ENCODE assay signal across 8 cellular contexts in the genomic region with DNA sequence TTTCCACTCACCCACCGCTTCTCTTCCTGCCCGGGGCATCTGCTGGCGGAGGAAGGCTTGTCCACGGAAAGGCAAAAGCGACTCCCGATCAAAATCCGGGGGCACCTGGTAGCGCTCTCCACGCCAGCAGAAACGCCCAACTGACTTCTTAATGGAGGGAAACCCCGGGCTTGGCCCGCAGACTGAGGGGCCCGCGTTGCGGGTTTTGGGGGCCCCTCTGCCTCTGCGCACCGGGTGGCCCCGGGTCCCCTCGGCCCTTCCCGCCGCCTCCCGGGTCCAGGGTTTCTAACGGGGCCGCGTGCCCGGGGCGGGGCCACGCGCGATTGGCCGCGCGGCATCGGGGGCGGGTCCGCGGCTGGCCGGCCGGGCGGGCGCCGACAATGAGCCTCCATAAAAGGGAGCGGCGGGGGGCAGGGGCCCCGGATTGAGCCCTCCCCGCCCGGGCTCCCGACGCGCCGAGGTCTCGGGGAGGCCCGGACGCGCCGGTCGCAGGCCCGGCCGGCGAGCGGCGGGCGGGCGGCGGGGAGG. TPM values are rescaled to one million over a fixed set of nuclear protein-coding genes. Genes with fewer than 3 reads are reported as not detected.
A peak's percentile ranks its signal among the peaks of the same experiment; 100 is the strongest.
DNase-seq lines count a peak whose midpoint lies in the region; ATAC-seq, FAIRE-seq and TF ChIP-seq lines count a peak whose summit lies in the region.

A gene with protein sequence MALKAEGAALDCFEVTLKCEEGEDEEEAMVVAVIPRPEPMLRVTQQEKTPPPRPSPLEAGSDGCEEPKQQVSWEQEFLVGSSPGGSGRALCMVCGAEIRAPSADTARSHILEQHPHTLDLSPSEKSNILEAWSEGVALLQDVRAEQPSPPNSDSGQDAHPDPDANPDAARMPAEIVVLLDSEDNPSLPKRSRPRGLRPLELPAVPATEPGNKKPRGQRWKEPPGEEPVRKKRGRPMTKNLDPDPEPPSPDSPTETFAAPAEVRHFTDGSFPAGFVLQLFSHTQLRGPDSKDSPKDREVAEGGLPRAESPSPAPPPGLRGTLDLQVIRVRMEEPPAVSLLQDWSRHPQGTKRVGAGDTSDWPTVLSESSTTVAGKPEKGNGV (plus strand): TSS at position 422 of the 528 bp plus-strand sequence. CDS start 231 bp downstream, outside the sequence.

- CTCF ChIA-PET in CD8-positive, alpha-beta memory T cell (lab: Charles Lee) = interaction anchor here (1.1 kb wide), 1 partner anchor 133 kb away, joined by 3 read pairs; no protein-coding TSS in a partner anchor
- CTCF ChIA-PET in endothelial cell of umbilical vein (lab: Charles Lee) = interaction anchor here (0.7 to 1.4 kb wide), 3 partner anchors 24 to 45 kb away, joined by 3 to 4 read pairs (median 4); a partner anchor contains a TSS

- H3K4me1 ChIP-seq in CD8-positive, alpha-beta memory T cell (ENCODE audit: insufficient read depth, low read length) = peaks cover 14% of the 10 kb centered on the region
- H3K4me1 ChIP-seq in NT2/D1 (ENCODE audit: insufficient read depth, insufficient read length) (peaks cover 11% of the 10 kb centered on the region), endothelial cell of umbilical vein (ENCODE audit: control insufficient read depth, extremely low read depth, insufficient read depth, low read length) (peaks cover 18% of the 10 kb centered on the region)

- peaks cover 45% of the 10 kb centered on the region for H3K79me2 ChIP-seq in endothelial cell of umbilical vein (ENCODE audit: control insufficient read depth, insufficient read depth, low read length)

- H3K4me2 ChIP-seq in endothelial cell of umbilical vein (ENCODE audit: insufficient read depth, low read length) = peak within 1 kb of the TSS; percentile 99

- H3K9me3 Mint-ChIP-seq in CD8-positive, alpha-beta memory T cell = no peaks in the 10 kb centered on the region
- H3K9me3 Mint-ChIP-seq in mesothelial cell of epicardium = no peaks in the 10 kb centered on the region

- FAIRE-seq in endothelial cell of umbilical vein (lab: Jason Lieb, UNC) = peak; percentile 37

- dilution Hi-C loops in endothelial cell of umbilical vein (cut with MboI; ENCODE audit: extremely low pct_ligation_motif_present, low sequenced_read_pairs) = no loop called here

- intact Hi-C loops in endothelial cell of umbilical vein (cut with micrococcal nuclease) = loop anchor here (1.0 to 2.0 kb wide), 2 partner anchors 26 to 46 kb away; a partner anchor contains a TSS

- TF ChIP-seq POLR2A in endothelial cell of umbilical vein (IDR thresholded peaks at IDR 0.05; ENCODE audit: low read depth, low read length) = peak; percentile 78

- peak within 1 kb of the TSS; percentile 99 for H2AFZ ChIP-seq in endothelial cell of umbilical vein (ENCODE audit: low read depth, low read length)

- H3K36me3 Mint-ChIP-seq in CD8-positive, alpha-beta memory T cell = peaks cover 3 to 16% (median 3%) of the 10 kb centered on the region in 3 donors
- H3K36me3 Mint-ChIP-seq in mesothelial cell of epicardium = peaks cover 9% of the 10 kb centered on the region

- peak within 1 kb of the TSS; percentile 77 to 90 (median 80) for H3K4me3 Mint-ChIP-seq in CD8-positive, alpha-beta memory T cell
- peak within 1 kb of the TSS; percentile 81 for H3K4me3 Mint-ChIP-seq in mesothelial cell of epicardium

- H3K27ac ChIP-seq in CD8-positive, alpha-beta memory T cell (ENCODE audit: low read depth, low read length) = peak within 1 kb of the TSS; percentile 47
- H3K27ac ChIP-seq in endothelial cell of umbilical vein (ENCODE audit: insufficient read depth, low read depth, low read length) = peak within 1 kb of the TSS; percentile 51

- H3K9me3 ChIP-seq in CD8-positive, alpha-beta memory T cell (ENCODE audit: low read length) = no peaks in the 10 kb centered on the region
- H3K9me3 ChIP-seq in NT2/D1 (ENCODE audit: insufficient read depth, low read length) (no peaks in the 10 kb centered on the region), endothelial cell of umbilical vein (replicated peaks; ENCODE audit: control insufficient read depth, insufficient read depth, low read length) (no peaks in the 10 kb centered on the region)

- no peak for TF ChIP-seq CTCF in endothelial cell of umbilical vein (IDR thresholded peaks at IDR 0.05; ENCODE audit: extremely low read depth in 1 of 2, insufficient read depth in 1 of 2, low read depth in 1 of 2, low read length in 2 of 2)
- no peak for TF ChIP-seq CTCF in mesothelial cell of epicardium (IDR thresholded peaks at IDR 0.05; ENCODE audit: unreplicated experiment)

- peaks cover 7% of the 10 kb centered on the region for H4K20me1 ChIP-seq in endothelial cell of umbilical vein (replicated peaks; ENCODE audit: control insufficient read depth, extremely low read depth, insufficient read depth, low read length)

- no peaks in the 10 kb centered on the region for H3K9me1 ChIP-seq in endothelial cell of umbilical vein (replicated peaks; ENCODE audit: control insufficient read depth, extremely low read depth, insufficient read depth, low read length)

- peak within 1 kb of the TSS; percentile 0 to 86 (median 50) for H3K27ac Mint-ChIP-seq in CD8-positive, alpha-beta memory T cell
- H3K27ac Mint-ChIP-seq in mesothelial cell of epicardium = peak within 1 kb of the TSS; percentile 64

- H3K4me3 ChIP-seq in CD8-positive, alpha-beta memory T cell (ENCODE audit: low read length) = peak within 1 kb of the TSS; percentile 73
- H3K4me3 ChIP-seq in NT2/D1 (ENCODE audit: insufficient read length, low read depth) = peak within 1 kb of the TSS; percentile 99
- H3K4me3 ChIP-seq in endothelial cell of umbilical vein (replicated peaks in 1 of 3; ENCODE audit: insufficient read depth in 1 of 3, low read depth in 1 of 3, low read length in 3 of 3) = peak within 1 kb of the TSS; percentile 65 to 73 (median 70)

- H3K27me3 Mint-ChIP-seq in CD8-positive, alpha-beta memory T cell = no peaks in the 10 kb centered on the region
- H3K27me3 Mint-ChIP-seq in mesothelial cell of epicardium (ENCODE audit: low read depth) = no peaks in the 10 kb centered on the region

- BruUV-seq in endothelial cell of umbilical vein (replicated peaks; lab: Mats Ljungman, UMichigan) = no TSS peak

- H3K27me3 ChIP-seq in CD8-positive, alpha-beta memory T cell (ENCODE audit: insufficient read depth, low read length, poor library complexity, severe bottlenecking) = no peaks in the 10 kb centered on the region
- no peaks in the 10 kb centered on the region for H3K27me3 ChIP-seq in NT2/D1 (ENCODE audit: insufficient read depth, insufficient read length)
- H3K27me3 ChIP-seq in endothelial cell of umbilical vein (ENCODE audit: control insufficient read depth in 2 of 2, insufficient read depth in 2 of 2, low read length in 2 of 2) = no peaks in the 10 kb centered on the region

- no peaks in the 10 kb centered on the region for H3K36me3 ChIP-seq in CD8-positive, alpha-beta memory T cell (ENCODE audit: insufficient read depth, low read length)
- H3K36me3 ChIP-seq in NT2/D1 (ENCODE audit: insufficient read depth, insufficient read length, low read length) (peaks cover 42% of the 10 kb centered on the region), endothelial cell of umbilical vein (ENCODE audit: control insufficient read depth in 2 of 2, extremely low read depth in 1 of 2, insufficient read depth in 2 of 2, low read length in 2 of 2) (peaks cover 7% of the 10 kb centered on the region in 2 experiments)

- peak within 1 kb of the TSS; percentile 100 for H3K9ac ChIP-seq in NT2/D1 (ENCODE audit: insufficient read length, low read depth)
- H3K9ac ChIP-seq in endothelial cell of umbilical vein (replicated peaks; ENCODE audit: extremely low read depth, insufficient read depth, low read length) = peak within 1 kb of the TSS; percentile 79

- peaks cover 21 to 30% (median 25%) of the 10 kb centered on the region in 3 donors for H3K4me1 Mint-ChIP-seq in CD8-positive, alpha-beta memory T cell
- peaks cover 19% of the 10 kb centered on the region for H3K4me1 Mint-ChIP-seq in mesothelial cell of epicardium

- POLR2A ChIA-PET in CD8-positive, alpha-beta memory T cell (lab: Charles Lee) = interaction anchor here (0.5 to 0.6 kb wide), 2 partner anchors 35 to 364 kb away, joined by 3 to 4 read pairs; no protein-coding TSS in a partner anchor
- POLR2A ChIA-PET in endothelial cell of umbilical vein (lab: Charles Lee) = no interaction called here

- DNase-seq in CD8-positive, alpha-beta memory T cell = peak; percentile 63 to 79 (median 67)
- DNase-seq in HPDE6-E6E7 (ENCODE audit: extremely low spot score) (peak; percentile 87), NT2/D1 (ENCODE audit: low read depth, low spot score) (no peak), endothelial cell of umbilical vein (ENCODE audit: low read depth, low spot score) (peak; percentile 61), mesothelial cell of epicardium (ENCODE audit: low spot score in 2 of 2, unreplicated experiment in 2 of 2) (peak; percentile 51 to 77)
- DNase-seq in activated CD8-positive, alpha-beta memory T cell treated with anti-CD3 and anti-CD28 coated beads, Interleukin-2, amount 50 U/mL, for 48 hours = peak; percentile 88
- DNase-seq in stimulated activated CD8-positive, alpha-beta memory T cell treated with anti-CD3 and anti-CD28 coated beads, Interleukin-15, amount 100 ng/mL, for 24 hours (ENCODE audit: low read depth) = peak; percentile 46

- ATAC-seq in GM19463 (IDR thresholded peaks at IDR 0.05; ENCODE audit: unreplicated experiment) = peak; percentile 86

TF ChIP-seq in endothelial cell of umbilical vein, 7 proteins besides CTCF, POLR2A, EP300 and RAD21:
- TF ChIP-seq FOS (IDR thresholded peaks at IDR 0.05; ENCODE audit: borderline replicate concordance, insufficient read depth, low read length) (no peak), EZH2 (IDR thresholded peaks at IDR 0.05; ENCODE audit: borderline replicate concordance, low read depth, low read length, severe bottlenecking) (no peak), POLR2AphosphoS5 (IDR thresholded peaks at IDR 0.05; ENCODE audit: insufficient read depth, low read depth, low read length) (peak; percentile 77), MYC (IDR thresholded peaks at IDR 0.05; ENCODE audit: low read depth, low read length) (no peak)
- TF ChIP-seq, protein P1, sequence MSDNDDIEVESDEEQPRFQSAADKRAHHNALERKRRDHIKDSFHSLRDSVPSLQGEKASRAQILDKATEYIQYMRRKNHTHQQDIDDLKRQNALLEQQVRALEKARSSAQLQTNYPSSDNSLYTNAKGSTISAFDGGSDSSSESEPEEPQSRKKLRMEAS (IDR thresholded peaks at IDR 0.05; ENCODE audit: insufficient read depth, insufficient read length) = no peak

RNA-seq across cellular contexts. Expression of the gene that starts here (rescaled TPM):
- 10 to 100 TPM; 38.7 to 41.4 TPM for total RNA-seq in CD8-positive, alpha-beta memory T cell
- 1.4 TPM for polyA plus RNA-seq in CD8-positive, alpha-beta memory T cell
- total RNA-seq in endothelial cell of umbilical vein = 51.5 and 54.5 TPM in 2 replicates
- 29.4 and 33.8 TPM in 2 replicates for polyA plus RNA-seq in endothelial cell of umbilical vein
- polyA plus RNA-seq in endothelial cell of umbilical vein (2011; cell fraction: cytosol; rRNA removed) = 28.8 and 40.1 TPM in 2 replicates
- 25.6 and 28.9 TPM in 2 replicates for polyA plus RNA-seq in endothelial cell of umbilical vein (2011; cell fraction: nucleus; rRNA removed)
- polyA plus RNA-seq in endothelial cell of umbilical vein (2012) = 38.6 and 39.9 TPM in 2 replicates
- polyA minus RNA-seq in endothelial cell of umbilical vein = 12.0 and 19.1 TPM in 2 replicates
- polyA minus RNA-seq in endothelial cell of umbilical vein (2011; cell fraction: cytosol; rRNA and poly(A)+ RNA removed) = 26.4 TPM
- 6.8 and 10.4 TPM in 2 replicates for polyA minus RNA-seq in endothelial cell of umbilical vein (2011; cell fraction: nucleus; rRNA and poly(A)+ RNA removed)
- total RNA-seq in mesothelial cell of epicardium = 55.5 to 63.7 TPM (median 60.1 TPM) in 3 replicates

Comparison
In these comparisons a context has a peak if more than half of its experiments do, and no peak if none do; other contexts are left out.
1. RNA of the gene that starts here (polyA plus RNA-seq): 25.6 to 40.1 TPM in endothelial cell of umbilical vein; 1.4 TPM in CD8-positive, alpha-beta memory T cell (single experiment); every median in the first group is over 10 times any median in the second.
2. Peak in every context shown above with its lines, with median percentiles within 50 percentile points of each other: H3K4me3 ChIP-seq.